In the genomic region with DNA sequence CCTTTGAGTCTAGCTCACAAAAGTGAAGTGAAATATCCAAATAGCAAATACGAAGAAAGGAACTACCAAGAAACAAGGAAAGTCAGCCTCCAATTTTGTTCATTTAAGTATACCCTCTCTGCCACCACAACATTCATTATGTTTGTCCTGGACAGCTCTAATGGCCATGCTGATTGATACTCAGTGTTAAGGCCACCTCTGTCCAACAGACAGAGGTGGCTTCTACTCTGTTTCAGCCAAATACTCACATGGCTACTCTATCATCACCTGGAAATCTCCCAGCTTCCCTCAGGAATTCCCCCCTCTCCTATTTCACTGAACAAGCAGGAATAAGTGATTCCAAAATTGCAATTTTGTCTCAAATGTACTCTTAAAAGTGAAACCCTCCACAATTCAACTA, we compare ENCODE assay signal across 22 cellular contexts.
"Had no signal": no experiment of that assay in that cellular context is flagged by ENCODE, and none has a peak within 500 bp of the region (broad histone marks: within the 10 kb centered on the region; RNA-seq: fewer than 3 reads in every experiment).

No MANE protein-coding gene starts in this region.

- H3K27ac ChIP-seq: left lung, thyroid gland had no signal

- H3K4me1 Mint-ChIP-seq: activated CD8-positive, alpha-beta memory T cell treated with anti-CD3 and anti-CD28 coated beads, Interleukin-2, amount 10 ng/mL, durations not matched to agents 7 days and 5 days had no signal

- H3K9me3 ChIP-seq: left lung, thyroid gland had no signal

- DNase-seq: activated B cell treated with CpG ODN at 0.5 μM for 24 hours; activated CD4-positive, alpha-beta memory T cell treated with anti-CD3 and anti-CD28 coated beads, Interleukin-2, amount 10 ng/mL, durations not matched to agents 7 days and 5 days; activated CD4-positive, alpha-beta T cell treated with anti-CD3 and anti-CD28 coated beads for 48 hours; activated CD8-positive, alpha-beta memory T cell treated with anti-CD3 and anti-CD28 coated beads, Interleukin-2, amount 10 ng/mL, durations not matched to agents 7 days and 5 days; activated naive CD8-positive, alpha-beta T cell treated with anti-CD3 and anti-CD28 coated beads, Interleukin-2, amount 10 ng/mL, durations not matched to agents 7 days and 5 days; amygdala; central memory CD4-positive, alpha-beta T cell; head of caudate nucleus; kidney; left lung; mesenchymal stem cell; nucleus accumbens; stimulated activated CD4-positive, alpha-beta T cell treated with anti-CD3 and anti-CD28 coated beads, Interleukin-12 subunit alpha, Interleukin-12 subunit beta, amount 100 ng/mL, for 4 hours; stimulated activated CD4-positive, alpha-beta T cell treated with anti-CD3 and anti-CD28 coated beads, Interleukin-1b, Interleukin-23, amount 100 ng/mL, for 48 hours; stimulated activated CD8-positive, alpha-beta memory T cell treated with anti-CD3 and anti-CD28 coated beads, Interleukin-4, amount 100 ng/mL, for 48 hours; stimulated activated naive CD4-positive, alpha-beta T cell; thyroid gland had no signal

- FAIRE-seq: colon, frontal cortex, TTC549 had no signal

- H3K9me3 Mint-ChIP-seq: activated B cell treated with CpG ODN at 0.5 μM for 24 hours; activated CD4-positive, alpha-beta memory T cell treated with anti-CD3 and anti-CD28 coated beads, Interleukin-2, amount 10 ng/mL, durations not matched to agents 7 days and 5 days; activated naive CD8-positive, alpha-beta T cell treated with anti-CD3 and anti-CD28 coated beads, Interleukin-2, amount 10 ng/mL, durations not matched to agents 7 days and 5 days; natural killer cell treated with Interleukin-12 subunit alpha and Interleukin-12 subunit beta and Interleukin-15 and Interleukin-18, amount 100 ng/mL, for 72 hours; T-helper 2 cell treated with Interferon-gamma antibody and Interleukin-4, amounts not matched to agents 5 μg/mL and 100 μg/mL, for 36 hours had no signal

- H3K4me3 ChIP-seq: left lung, thyroid gland had no signal

- H3K4me3 Mint-ChIP-seq: activated B cell treated with CpG ODN at 0.5 μM for 24 hours; activated CD4-positive, alpha-beta memory T cell treated with anti-CD3 and anti-CD28 coated beads, Interleukin-2, amount 10 ng/mL, durations not matched to agents 7 days and 5 days; activated CD8-positive, alpha-beta memory T cell treated with anti-CD3 and anti-CD28 coated beads, Interleukin-2, amount 10 ng/mL, durations not matched to agents 7 days and 5 days; activated naive CD8-positive, alpha-beta T cell treated with anti-CD3 and anti-CD28 coated beads, Interleukin-2, amount 10 ng/mL, durations not matched to agents 7 days and 5 days; natural killer cell treated with Interleukin-12 subunit alpha and Interleukin-12 subunit beta and Interleukin-15 and Interleukin-18, amount 100 ng/mL, for 72 hours; T-helper 2 cell treated with Interferon-gamma antibody and Interleukin-4, amounts not matched to agents 5 μg/mL and 100 μg/mL, for 36 hours had no signal

- H3K36me3 ChIP-seq: left lung, thyroid gland had no signal

- H3K27me3 Mint-ChIP-seq: activated B cell treated with CpG ODN at 0.5 μM for 24 hours; activated CD4-positive, alpha-beta memory T cell treated with anti-CD3 and anti-CD28 coated beads, Interleukin-2, amount 10 ng/mL, durations not matched to agents 7 days and 5 days; activated CD8-positive, alpha-beta memory T cell treated with anti-CD3 and anti-CD28 coated beads, Interleukin-2, amount 10 ng/mL, durations not matched to agents 7 days and 5 days; activated naive CD8-positive, alpha-beta T cell treated with anti-CD3 and anti-CD28 coated beads, Interleukin-2, amount 10 ng/mL, durations not matched to agents 7 days and 5 days had no signal

- H3K27me3 ChIP-seq: left lung, thyroid gland had no signal

- ATAC-seq: activated CD8-positive, alpha-beta memory T cell treated with anti-CD3 and anti-CD28 coated beads, Interleukin-2, amount 10 ng/mL, durations not matched to agents 7 days and 5 days; left lung; natural killer cell treated with Interleukin-12 subunit alpha and Interleukin-12 subunit beta and Interleukin-15 and Interleukin-18, amount 100 ng/mL, for 72 hours had no signal

- H3K27ac Mint-ChIP-seq: activated B cell treated with CpG ODN at 0.5 μM for 24 hours; activated CD4-positive, alpha-beta memory T cell treated with anti-CD3 and anti-CD28 coated beads, Interleukin-2, amount 10 ng/mL, durations not matched to agents 7 days and 5 days; activated CD8-positive, alpha-beta memory T cell treated with anti-CD3 and anti-CD28 coated beads, Interleukin-2, amount 10 ng/mL, durations not matched to agents 7 days and 5 days; activated naive CD8-positive, alpha-beta T cell treated with anti-CD3 and anti-CD28 coated beads, Interleukin-2, amount 10 ng/mL, durations not matched to agents 7 days and 5 days; natural killer cell treated with Interleukin-12 subunit alpha and Interleukin-12 subunit beta and Interleukin-15 and Interleukin-18, amount 100 ng/mL, for 72 hours; T-helper 2 cell treated with Interferon-gamma antibody and Interleukin-4, amounts not matched to agents 5 μg/mL and 100 μg/mL, for 36 hours had no signal

- H3K36me3 Mint-ChIP-seq: activated CD8-positive, alpha-beta memory T cell treated with anti-CD3 and anti-CD28 coated beads, Interleukin-2, amount 10 ng/mL, durations not matched to agents 7 days and 5 days; activated naive CD8-positive, alpha-beta T cell treated with anti-CD3 and anti-CD28 coated beads, Interleukin-2, amount 10 ng/mL, durations not matched to agents 7 days and 5 days; natural killer cell treated with Interleukin-12 subunit alpha and Interleukin-12 subunit beta and Interleukin-15 and Interleukin-18, amount 100 ng/mL, for 72 hours had no signal
